ENCODE assay signal across 9 cellular contexts in genomic region chr6:119442776-119443184, GRCh38.
DNase-seq lines count a peak whose midpoint lies in the region; ATAC-seq, FAIRE-seq and TF ChIP-seq lines count a peak whose summit lies in the region.
"Had no signal": no experiment of that assay in that cellular context is flagged by ENCODE, and none has a peak within 500 bp of the region (broad histone marks: within the 10 kb centered on the region; RNA-seq: fewer than 3 reads in every experiment).

No MANE protein-coding gene starts in this region.

- no peaks in the 10 kb centered on the region for H3K36me3 ChIP-seq in ovary

- no peak for TF ChIP-seq CTCF in ovary (IDR thresholded peaks at IDR 0.05)

- no peaks in the 10 kb centered on the region for H3K9me3 ChIP-seq in ovary

- 16 to 51% (median 25%) methylated on average over 9 of the region's 9 CpGs for WGBS in ovary, 3 donors

- TF ChIP-seq POLR2A in ovary (IDR thresholded peaks at IDR 0.05), result no peak

- peak; percentile 53 for ATAC-seq in GM21528 (IDR thresholded peaks at IDR 0.05; ENCODE audit: low FRiP score, unreplicated experiment)

- no peaks in the 10 kb centered on the region for H3K27me3 ChIP-seq in ovary

- H3K27ac ChIP-seq in ovary, result no peak overlapping the region

- H3K4me1 ChIP-seq in ovary (ENCODE audit: insufficient read depth), result no peaks in the 10 kb centered on the region

- peak; percentile 49 for FAIRE-seq in GM18507 (lab: Jason Lieb, UNC)

- no peak for DNase-seq in GM18507 (ENCODE audit: extremely low spot score, insufficient read length, low read depth)
- peak; percentile 92 for DNase-seq in LHCN-M2 (ENCODE audit: low read depth)
- DNase-seq in medulla oblongata (ENCODE audit: extremely low spot score), result peak; percentile 54
- DNase-seq in dedifferentiated amniotic fluid mesenchymal stem cell (ENCODE audit: extremely low spot score), result no peak
- DNase-seq in ovary, result no peak
- no peak for DNase-seq in activated CD4-positive, alpha-beta T cell treated with anti-CD3 and anti-CD28 coated beads, Interleukin-2, amount 50 U/mL, for 48 hours
- DNase-seq in islet precursor cell, result no peak
- DNase-seq: stimulated activated CD4-positive, alpha-beta T cell treated with anti-CD3 and anti-CD28 coated beads, Interleukin-1b, Interleukin-23, amount 100 ng/mL, for 48 hours had no signal

- no peak overlapping the region for H3K4me3 ChIP-seq in ovary

- no peak for TF ChIP-seq EP300 in ovary (IDR thresholded peaks at IDR 0.05)

- intact Hi-C loops in ovary (cut with DNase I), result no loop called here

Comparison
In these comparisons a context has a peak if more than half of its experiments do, and no peak if none do; other contexts are left out.
1. DNase-seq: peak in LHCN-M2 (single experiment) and medulla oblongata (single experiment); none in GM18507 (single experiment), dedifferentiated amniotic fluid mesenchymal stem cell (single experiment), ovary (0 of 5), activated CD4-positive, alpha-beta T cell treated with anti-CD3 and anti-CD28 coated beads, Interleukin-2, amount 50 U/mL, for 48 hours (0 of 2) and islet precursor cell (single experiment).